Comparison of ENCODE assay signal across 18 cellular contexts in genomic region chr16:83843657-83844056, GRCh38. TPM values are rescaled to one million over a fixed set of nuclear protein-coding genes. Genes with fewer than 3 reads are reported as not detected.
A peak's percentile ranks its signal among the peaks of the same experiment; 100 is the strongest.
DNase-seq lines count a peak whose midpoint lies in the region; ATAC-seq and TF ChIP-seq lines count a peak whose summit lies in the region.
"Had no signal": no experiment of that assay in that cellular context is flagged by ENCODE, and none has a peak within 500 bp of the region (broad histone marks: within the 10 kb centered on the region; RNA-seq: fewer than 3 reads in every experiment).

No MANE protein-coding gene starts in this region.

- H3K9ac ChIP-seq in BLaER1 (no peak overlapping the region), IMR-90 (ENCODE audit: low read depth, low read length) (no peak overlapping the region), mesenchymal stem cell (ENCODE audit: low read length) (no peak overlapping the region)
- H3K9ac ChIP-seq: parathyroid adenoma had no signal

- TF ChIP-seq POLR2A in IMR-90 (IDR thresholded peaks at IDR 0.05; ENCODE audit: low read depth, low read length) = no peak

- CTCF ChIA-PET in IMR-90 (lab: Yijun Ruan, JAX) = no interaction called here

- H3K79me2 ChIP-seq in hepatocyte = no peaks in the 10 kb centered on the region
- H3K79me2 ChIP-seq: parathyroid adenoma had no signal

- H3K9me1 ChIP-seq in IMR-90 (ENCODE audit: insufficient read depth, low read length) = no peaks in the 10 kb centered on the region

- TF ChIP-seq CTCF in IMR-90 (conservative IDR thresholded peaks at IDR 0.05; ENCODE audit: low read depth, low read length) = no peak
- no peak for TF ChIP-seq CTCF in hepatocyte (IDR thresholded peaks at IDR 0.05; ENCODE audit: poor library complexity)

- H4K20me1 ChIP-seq in BLaER1 (no peaks in the 10 kb centered on the region), IMR-90 (ENCODE audit: insufficient read depth, low read length) (no peaks in the 10 kb centered on the region), hepatocyte (ENCODE audit: insufficient read depth, poor library complexity, severe bottlenecking) (no peaks in the 10 kb centered on the region)

- 77% methylated on average over 6 of the region's 10 CpGs; no CpG with 5 or more reads in 1 of the 2 experiments for WGBS in IMR-90 (ENCODE audit: extremely low coverage in 2 of 2, insufficient read length in 1 of 2), 2 experiments
- 74% methylated on average over 10 of the region's 10 CpGs for WGBS in mesenchymal stem cell
- 86% methylated on average over 8 of the region's 10 CpGs for WGBS in hepatocyte (ENCODE audit: low lambda C conversion rate, missing lambda C conversion rate)

- H2BK5ac ChIP-seq in IMR-90 (ENCODE audit: low read depth, low read length, poor library complexity, severe bottlenecking) (no peak overlapping the region), mesenchymal stem cell (ENCODE audit: low read depth, low read length, poor library complexity, severe bottlenecking) (no peak overlapping the region)

- H3K4ac ChIP-seq in IMR-90 (ENCODE audit: low read depth, low read length) (no peak overlapping the region), mesenchymal stem cell (ENCODE audit: low read depth in 1 of 2, low read length in 2 of 2) (no peak overlapping the region)

- TF ChIP-seq RAD21 in IMR-90 (IDR thresholded peaks at IDR 0.05; ENCODE audit: low read length) = no peak

- no peak for DNase-seq in IMR-90
- DNase-seq in SKM-1 (lab: John Stamatoyannopoulos, UW; ENCODE audit: unreplicated experiment) = peak; percentile 62
- no peak for DNase-seq in mesenchymal stem cell
- no peak for DNase-seq in hepatocyte (ENCODE audit: low spot score)
- no peak for DNase-seq in 8988T
- no peak for DNase-seq in NCI-H345 treated with DMSO at 0.1 percent for 48 hours (lab: John Stamatoyannopoulos, UW; ENCODE audit: unreplicated experiment)
- DNase-seq: activated naive CD4-positive, alpha-beta T cell treated with Interleukin-2 at 50 U/mL for 16 hours; GDM1; midbrain; NCI-H2227 treated with DMSO at 0.1 percent for 48 hours; PC-9 had no signal

- dilution Hi-C loops in IMR-90 (cut with HindIII; ENCODE audit: low sequenced_read_pairs, unreplicated experiment) = no loop called here

- no peak overlapping the region for H3K4me3 ChIP-seq in BLaER1
- no peak overlapping the region for H3K4me3 ChIP-seq in IMR-90 (ENCODE audit: insufficient read depth, low read depth, low read length)
- no peak overlapping the region for H3K4me3 ChIP-seq in mesenchymal stem cell (ENCODE audit: insufficient read depth in 1 of 2, low read depth in 1 of 2, low read length in 2 of 2)
- H3K4me3 ChIP-seq in hepatocyte = no peak overlapping the region
- H3K4me3 ChIP-seq: body of pancreas, esophagus muscularis mucosa, PC-9 had no signal

- H3K18ac ChIP-seq in IMR-90 (ENCODE audit: low read depth, low read length) (no peak overlapping the region), mesenchymal stem cell (ENCODE audit: low read depth in 1 of 2, low read length in 2 of 2) (no peak overlapping the region)

- no peak overlapping the region for H2BK12ac ChIP-seq in mesenchymal stem cell (ENCODE audit: low read length in 2 of 2)

- H4K5ac ChIP-seq in IMR-90 (ENCODE audit: low read depth, low read length) = no peak overlapping the region

- no peak overlapping the region for H2BK20ac ChIP-seq in IMR-90 (ENCODE audit: low read depth, low read length)

- H2AK9ac ChIP-seq in IMR-90 (replicated peaks; ENCODE audit: low read depth, low read length, poor library complexity) = no peak overlapping the region

- peak overlapping the region; percentile 56 for H2AFZ ChIP-seq in IMR-90 (replicated peaks; ENCODE audit: low read length, poor library complexity)
- no peak overlapping the region for H2AFZ ChIP-seq in mesenchymal stem cell (ENCODE audit: low read depth, low read length)
- no peak overlapping the region for H2AFZ ChIP-seq in hepatocyte
- H2AFZ ChIP-seq: parathyroid adenoma, PC-9 had no signal

- H2BK15ac ChIP-seq in IMR-90 (ENCODE audit: low read depth, low read length) = no peak overlapping the region
- H2BK15ac ChIP-seq in mesenchymal stem cell (ENCODE audit: low read depth, poor library complexity, severe bottlenecking) = no peak overlapping the region

- in situ Hi-C loops in IMR-90 (cut with MboI; ENCODE audit: low sequenced_read_pairs) = no loop called here

- H4K91ac ChIP-seq in IMR-90 (ENCODE audit: insufficient read depth, low read depth, low read length) (no peak overlapping the region), mesenchymal stem cell (ENCODE audit: low read length) (peak overlapping the region; percentile 50)

- H3K4me2 ChIP-seq in BLaER1 (peak overlapping the region; percentile 52), IMR-90 (ENCODE audit: low read depth, low read length) (no peak overlapping the region), mesenchymal stem cell (ENCODE audit: low read length, poor library complexity, severe bottlenecking) (no peak overlapping the region), hepatocyte (no peak overlapping the region)
- H3K4me2 ChIP-seq: PC-9 had no signal

- no peak for ATAC-seq in IMR-90 (ENCODE audit: low read depth)
- ATAC-seq in HG03571 (IDR thresholded peaks at IDR 0.05; ENCODE audit: unreplicated experiment) = no peak
- ATAC-seq: activated CD4-positive, CD25-positive, alpha-beta regulatory T cell treated with anti-CD3 and anti-CD28 coated beads, Interleukin-2, amount 50 U/mL, for 24 hours; body of pancreas; stimulated activated effector memory CD8-positive, alpha-beta T cell treated with anti-CD3 and anti-CD28 coated beads, Interleukin-12 subunit alpha, Interleukin-12 subunit beta, amount 100 ng/mL, for 72 hours had no signal

- no peak overlapping the region for H3K23ac ChIP-seq in IMR-90 (ENCODE audit: low read depth, low read length)
- H3K23ac ChIP-seq in mesenchymal stem cell (ENCODE audit: low read length in 2 of 2) = no peak overlapping the region

- no peak overlapping the region for H2AK5ac ChIP-seq in IMR-90 (ENCODE audit: low read depth, low read length)
- H2AK5ac ChIP-seq in mesenchymal stem cell (ENCODE audit: low read length, severe bottlenecking) = no peak overlapping the region

- no TSS peak for BruUV-seq in IMR-90 (replicated peaks; lab: Mats Ljungman, UMichigan)

- peaks cover 4% of the 10 kb centered on the region; the same call in 1 of the 2 replicates for H3K9me3 ChIP-seq in BLaER1
- no peaks in the 10 kb centered on the region for H3K9me3 ChIP-seq in IMR-90 (ENCODE audit: control insufficient read depth, insufficient read depth, low read length)
- H3K9me3 ChIP-seq in mesenchymal stem cell (ENCODE audit: control insufficient read depth, low read length) = no peaks in the 10 kb centered on the region
- no peaks in the 10 kb centered on the region for H3K9me3 ChIP-seq in hepatocyte (ENCODE audit: low read depth)
- H3K9me3 ChIP-seq: body of pancreas, esophagus muscularis mucosa had no signal

- POLR2A ChIA-PET in IMR-90 (lab: Charles Lee; ENCODE audit: unreplicated experiment) = no interaction called here

- H3K27me3 ChIP-seq in BLaER1 (no peaks in the 10 kb centered on the region), IMR-90 (ENCODE audit: control insufficient read depth, insufficient read depth, low read length) (peaks cover 16% of the 10 kb centered on the region), mesenchymal stem cell (ENCODE audit: control insufficient read depth in 1 of 2, insufficient read depth in 1 of 2, low read length in 2 of 2) (no peaks in the 10 kb centered on the region), hepatocyte (no peaks in the 10 kb centered on the region)
- H3K27me3 ChIP-seq: body of pancreas, esophagus muscularis mucosa had no signal

- H3K36me3 ChIP-seq in BLaER1 (no peaks in the 10 kb centered on the region), IMR-90 (ENCODE audit: control insufficient read depth, insufficient read depth, low read length) (no peaks in the 10 kb centered on the region), mesenchymal stem cell (ENCODE audit: control insufficient read depth in 1 of 2, insufficient read depth in 2 of 2, low read depth in 1 of 2, low read length in 2 of 2) (no peaks in the 10 kb centered on the region), hepatocyte (replicated peaks; ENCODE audit: insufficient read depth, low read depth) (no peaks in the 10 kb centered on the region)
- H3K36me3 ChIP-seq: esophagus muscularis mucosa had no signal

- H2BK120ac ChIP-seq in IMR-90 (ENCODE audit: low read depth, low read length) (no peak overlapping the region), mesenchymal stem cell (ENCODE audit: low read depth, low read length) (no peak overlapping the region)

- H3K9me2 ChIP-seq in hepatocyte (replicated peaks; ENCODE audit: insufficient read depth) = no peaks in the 10 kb centered on the region

- H3K27ac ChIP-seq in BLaER1 (no peak overlapping the region), IMR-90 (ENCODE audit: insufficient read depth, low read length) (no peak overlapping the region), mesenchymal stem cell (ENCODE audit: low read length, poor library complexity, severe bottlenecking) (no peak overlapping the region), hepatocyte (no peak overlapping the region)
- H3K27ac ChIP-seq: body of pancreas, esophagus muscularis mucosa, parathyroid adenoma, PC-9 had no signal

- H3K56ac ChIP-seq in IMR-90 (ENCODE audit: extremely low read depth, insufficient read depth, low read length) = no peak overlapping the region

- peaks cover 19% of the 10 kb centered on the region for H3K4me1 ChIP-seq in BLaER1
- no peaks in the 10 kb centered on the region for H3K4me1 ChIP-seq in IMR-90 (ENCODE audit: control insufficient read depth, insufficient read depth, low read length)
- no peaks in the 10 kb centered on the region for H3K4me1 ChIP-seq in mesenchymal stem cell (ENCODE audit: control insufficient read depth, insufficient read depth, low read depth, low read length)
- no peaks in the 10 kb centered on the region for H3K4me1 ChIP-seq in hepatocyte (ENCODE audit: insufficient read depth)
- H3K4me1 ChIP-seq: body of pancreas, esophagus muscularis mucosa, parathyroid adenoma had no signal

- H4K8ac ChIP-seq in IMR-90 (ENCODE audit: low read depth in 2 of 2, low read length in 2 of 2) (no peak overlapping the region), mesenchymal stem cell (ENCODE audit: low read length) (no peak overlapping the region)

- H3K79me1 ChIP-seq in IMR-90 (ENCODE audit: low read depth in 1 of 2, low read length in 2 of 2) = no peaks in the 10 kb centered on the region
- H3K79me1 ChIP-seq in mesenchymal stem cell (replicated peaks; ENCODE audit: low read length, poor library complexity, severe bottlenecking) = no peaks in the 10 kb centered on the region

- intact Hi-C loops in IMR-90 (cut with micrococcal nuclease) = no loop called here

- H3K14ac ChIP-seq in IMR-90 (replicated peaks; ENCODE audit: low read depth, low read length) = no peak overlapping the region
- no peak overlapping the region for H3K14ac ChIP-seq in mesenchymal stem cell (ENCODE audit: low read length in 2 of 2)

RNA-seq across cellular contexts. Expression of gene HSBP1, which starts 35.9 kb away (rescaled TPM):
- total RNA-seq in IMR-90 (2012; rRNA removed) = 8.8 and 20.6 TPM in 2 replicates
- 65.2 and 125 TPM in 2 replicates for polyA plus RNA-seq in IMR-90 (2012; rRNA removed)
- polyA plus RNA-seq in IMR-90 (2012; cell fraction: cytosol; rRNA removed) = 4.9 and 5.5 TPM in 2 replicates
- 5.2 and 22.2 TPM in 2 replicates for polyA plus RNA-seq in IMR-90 (2012; cell fraction: nucleus; rRNA removed; ENCODE audit: low replicate concordance)
- polyA plus RNA-seq in mesenchymal stem cell (2013, experiment 1 of 2) = 183 TPM
- polyA plus RNA-seq in mesenchymal stem cell (2013, experiment 2 of 2) = 189 TPM
- 26.7 and 26.9 TPM in 2 replicates for total RNA-seq in hepatocyte
- 375 and 384 TPM in 2 replicates for polyA plus RNA-seq in hepatocyte

RNA-seq across cellular contexts. Expression of gene MLYCD, which starts 55.3 kb away (rescaled TPM):
- total RNA-seq in IMR-90 (2012; rRNA removed) (1.9 and 2.7 TPM in 2 replicates), hepatocyte (5.5 and 6.3 TPM in 2 replicates)
- polyA plus RNA-seq in IMR-90 (2012; rRNA removed) (1.9 TPM in 2 replicates), hepatocyte (9.0 and 10.1 TPM in 2 replicates)
- polyA plus RNA-seq in IMR-90 (2012; cell fraction: cytosol; rRNA removed) = 1.3 and 1.5 TPM in 2 replicates
- polyA plus RNA-seq in IMR-90 (2012; cell fraction: nucleus; rRNA removed; ENCODE audit: low replicate concordance) = 4.7 and 4.8 TPM in 2 replicates
- polyA plus RNA-seq in mesenchymal stem cell (2013, experiment 1 of 2) = 1.3 TPM
- polyA plus RNA-seq in mesenchymal stem cell (2013, experiment 2 of 2) = 1.2 TPM
